In the genomic region with DNA sequence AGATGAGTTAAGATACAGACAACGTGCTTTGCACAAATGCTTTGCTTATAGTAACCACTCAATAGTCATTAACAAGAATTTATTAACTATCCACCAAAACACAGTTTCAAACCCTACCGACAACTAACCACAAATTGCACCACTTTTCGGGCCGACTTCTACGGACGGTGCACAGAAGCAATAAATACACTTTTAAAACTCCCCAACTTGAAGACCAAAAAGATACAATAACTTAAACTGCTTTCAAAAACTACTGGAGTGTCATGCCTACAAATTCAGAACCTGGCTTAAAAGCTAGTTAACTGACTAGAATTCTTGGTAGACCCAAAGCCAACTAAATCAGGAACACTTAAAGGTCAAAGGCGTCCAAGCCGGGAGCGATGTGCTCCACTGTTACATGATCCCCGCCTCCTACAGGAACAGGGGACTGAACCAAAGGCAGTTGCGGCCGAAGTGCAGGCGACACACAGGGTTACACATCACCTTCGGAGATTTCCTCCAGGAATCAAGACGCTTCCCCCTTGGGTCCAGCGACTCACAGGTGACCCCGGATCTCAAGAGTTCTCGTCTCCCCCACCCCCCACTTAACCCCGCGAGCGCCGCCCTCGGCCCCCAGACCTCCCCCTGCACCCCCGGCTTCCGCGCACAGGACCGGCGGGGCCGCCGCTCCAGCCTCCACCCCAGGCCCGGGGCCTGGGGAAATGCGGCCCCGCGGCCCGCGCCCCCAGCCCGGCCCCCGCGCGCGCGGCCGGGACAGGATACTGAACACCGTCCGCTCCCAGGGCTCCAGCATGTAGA, we compare ENCODE assay signal across 2 cellular contexts.
TF ChIP-seq lines count a peak whose summit lies in the region.

No MANE protein-coding gene starts in this region.

TF ChIP-seq in HCT116, 20 proteins besides CTCF, POLR2A, EP300 and RAD21 (continued from another document):
- TF ChIP-seq, protein P1, sequence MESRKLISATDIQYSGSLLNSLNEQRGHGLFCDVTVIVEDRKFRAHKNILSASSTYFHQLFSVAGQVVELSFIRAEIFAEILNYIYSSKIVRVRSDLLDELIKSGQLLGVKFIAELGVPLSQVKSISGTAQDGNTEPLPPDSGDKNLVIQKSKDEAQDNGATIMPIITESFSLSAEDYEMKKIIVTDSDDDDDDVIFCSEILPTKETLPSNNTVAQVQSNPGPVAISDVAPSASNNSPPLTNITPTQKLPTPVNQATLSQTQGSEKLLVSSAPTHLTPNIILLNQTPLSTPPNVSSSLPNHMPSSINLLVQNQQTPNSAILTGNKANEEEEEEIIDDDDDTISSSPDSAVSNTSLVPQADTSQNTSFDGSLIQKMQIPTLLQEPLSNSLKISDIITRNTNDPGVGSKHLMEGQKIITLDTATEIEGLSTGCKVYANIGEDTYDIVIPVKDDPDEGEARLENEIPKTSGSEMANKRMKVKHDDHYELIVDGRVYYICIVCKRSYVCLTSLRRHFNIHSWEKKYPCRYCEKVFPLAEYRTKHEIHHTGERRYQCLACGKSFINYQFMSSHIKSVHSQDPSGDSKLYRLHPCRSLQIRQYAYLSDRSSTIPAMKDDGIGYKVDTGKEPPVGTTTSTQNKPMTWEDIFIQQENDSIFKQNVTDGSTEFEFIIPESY (IDR thresholded peaks at IDR 0.05; ENCODE audit: extremely low read depth, insufficient replicate concordance, low read length): no peak

TF ChIP-seq in SK-N-SH, 30 proteins besides CTCF, POLR2A, EP300 and RAD21:
- TF ChIP-seq, protein P2, sequence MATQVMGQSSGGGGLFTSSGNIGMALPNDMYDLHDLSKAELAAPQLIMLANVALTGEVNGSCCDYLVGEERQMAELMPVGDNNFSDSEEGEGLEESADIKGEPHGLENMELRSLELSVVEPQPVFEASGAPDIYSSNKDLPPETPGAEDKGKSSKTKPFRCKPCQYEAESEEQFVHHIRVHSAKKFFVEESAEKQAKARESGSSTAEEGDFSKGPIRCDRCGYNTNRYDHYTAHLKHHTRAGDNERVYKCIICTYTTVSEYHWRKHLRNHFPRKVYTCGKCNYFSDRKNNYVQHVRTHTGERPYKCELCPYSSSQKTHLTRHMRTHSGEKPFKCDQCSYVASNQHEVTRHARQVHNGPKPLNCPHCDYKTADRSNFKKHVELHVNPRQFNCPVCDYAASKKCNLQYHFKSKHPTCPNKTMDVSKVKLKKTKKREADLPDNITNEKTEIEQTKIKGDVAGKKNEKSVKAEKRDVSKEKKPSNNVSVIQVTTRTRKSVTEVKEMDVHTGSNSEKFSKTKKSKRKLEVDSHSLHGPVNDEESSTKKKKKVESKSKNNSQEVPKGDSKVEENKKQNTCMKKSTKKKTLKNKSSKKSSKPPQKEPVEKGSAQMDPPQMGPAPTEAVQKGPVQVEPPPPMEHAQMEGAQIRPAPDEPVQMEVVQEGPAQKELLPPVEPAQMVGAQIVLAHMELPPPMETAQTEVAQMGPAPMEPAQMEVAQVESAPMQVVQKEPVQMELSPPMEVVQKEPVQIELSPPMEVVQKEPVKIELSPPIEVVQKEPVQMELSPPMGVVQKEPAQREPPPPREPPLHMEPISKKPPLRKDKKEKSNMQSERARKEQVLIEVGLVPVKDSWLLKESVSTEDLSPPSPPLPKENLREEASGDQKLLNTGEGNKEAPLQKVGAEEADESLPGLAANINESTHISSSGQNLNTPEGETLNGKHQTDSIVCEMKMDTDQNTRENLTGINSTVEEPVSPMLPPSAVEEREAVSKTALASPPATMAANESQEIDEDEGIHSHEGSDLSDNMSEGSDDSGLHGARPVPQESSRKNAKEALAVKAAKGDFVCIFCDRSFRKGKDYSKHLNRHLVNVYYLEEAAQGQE (IDR thresholded peaks at IDR 0.05; ENCODE audit: low read depth, low read length): no peak
